In genomic region chr1:226702318-226702956, GRCh38 we compare ENCODE assay signal across 8 cellular contexts. TPM values are rescaled to one million over a fixed set of nuclear protein-coding genes. Genes with fewer than 3 reads are reported as not detected.
DNase-seq lines count a peak whose midpoint lies in the region; ATAC-seq and TF ChIP-seq lines count a peak whose summit lies in the region.

No MANE protein-coding gene starts in this region.

- H3K36me3 ChIP-seq in SU-DHL-6 (ENCODE audit: low read length): no peaks in the 10 kb centered on the region
- no peaks in the 10 kb centered on the region for H3K36me3 ChIP-seq in psoas muscle (ENCODE audit: insufficient read depth in 1 of 2, low read depth in 1 of 2)

- WGBS in psoas muscle, 3 donors: 24 to 34% (median 32%) methylated on average over 12 of the region's 12 CpGs

- TF ChIP-seq CTCF in SU-DHL-6 (IDR thresholded peaks at IDR 0.05; ENCODE audit: insufficient read depth, low read length, poor library complexity, severe bottlenecking) (no peak), fibroblast of pulmonary artery (IDR thresholded peaks at IDR 0.05; ENCODE audit: low read length, missing control alignments) (no peak), psoas muscle (IDR thresholded peaks at IDR 0.05) (no peak), omental fat pad (IDR thresholded peaks at IDR 0.05) (no peak)

- DNase-seq in NCI-H2171 treated with DMSO at 0.1 percent for 48 hours (lab: John Stamatoyannopoulos, UW) (peak; percentile 9), NCI-H2171 (lab: John Stamatoyannopoulos, UW) (no peak), fibroblast of pulmonary artery (ENCODE audit: low read depth) (peak; percentile 53), psoas muscle (no peak), omental fat pad (ENCODE audit: low spot score) (no peak), NCI-H524 treated with DMSO at 0.1 percent for 48 hours (lab: John Stamatoyannopoulos, UW) (no peak)
- DNase-seq in stimulated activated CD4-positive, alpha-beta T cell treated with anti-CD3 and anti-CD28 coated beads, Interleukin-1b, Interleukin-23, amount 100 ng/mL, for 48 hours: no peak

- peak overlapping the region; percentile 93 for H3K4me2 ChIP-seq in SU-DHL-6 (ENCODE audit: low read depth, low read length, poor library complexity, severe bottlenecking)

- H3F3A ChIP-seq in SU-DHL-6 (ENCODE audit: insufficient read depth): peaks cover 10% of the 10 kb centered on the region

- ATAC-seq in psoas muscle (peak; percentile 83 to 90 (median 87)), omental fat pad (ENCODE audit: low FRiP score) (no peak)

- no peaks in the 10 kb centered on the region for H3K27me3 ChIP-seq in SU-DHL-6 (ENCODE audit: low read length)
- no peaks in the 10 kb centered on the region for H3K27me3 ChIP-seq in psoas muscle (ENCODE audit: insufficient read depth in 3 of 3, low read length in 2 of 3)

- peak overlapping the region; percentile 71 for H3K27ac ChIP-seq in SU-DHL-6 (ENCODE audit: low read depth, low read length)
- peak overlapping the region; percentile 99 for H3K27ac ChIP-seq in psoas muscle

- H3K9me3 ChIP-seq in SU-DHL-6 (ENCODE audit: insufficient read depth, low read length) (no peaks in the 10 kb centered on the region), psoas muscle (no peaks in the 10 kb centered on the region)

- peak overlapping the region; percentile 66 for H3K9ac ChIP-seq in SU-DHL-6 (ENCODE audit: low read length)

- H3K9me2 ChIP-seq in SU-DHL-6 (replicated peaks; ENCODE audit: insufficient read depth, low read length): no peaks in the 10 kb centered on the region

- H3K4me1 ChIP-seq in psoas muscle: peaks cover 49% of the 10 kb centered on the region

- peak overlapping the region; percentile 58 for H3K4me3 ChIP-seq in SU-DHL-6 (ENCODE audit: insufficient read depth, low read length, poor library complexity, severe bottlenecking)
- H3K4me3 ChIP-seq in fibroblast of pulmonary artery (replicated peaks; ENCODE audit: low read depth, low read length): peak overlapping the region; percentile 57
- H3K4me3 ChIP-seq in psoas muscle: peak overlapping the region; percentile 84

- H4K20me1 ChIP-seq in SU-DHL-6 (ENCODE audit: low read depth, low read length): no peaks in the 10 kb centered on the region

- H3K79me2 ChIP-seq in SU-DHL-6 (ENCODE audit: insufficient read depth, low read length): peaks cover 16% of the 10 kb centered on the region; the same call in 1 of the 2 replicates

- no peak overlapping the region for H2AFZ ChIP-seq in SU-DHL-6 (ENCODE audit: low read depth, low read length, severe bottlenecking)

- intact Hi-C loops in psoas muscle (cut with DNase I): loop anchor here (2.0 to 5.0 kb wide), 3 partner anchors 24 to 40 kb away; partner anchors contain the start of gene ITPKB (in 2 of the 2)

RNA-seq across cellular contexts. Expression of gene ITPKB, which starts 36.6 kb away (rescaled TPM):
- total RNA-seq in psoas muscle (10 to 100 TPM in 3 of 4 donors, 1 to 10 TPM in 1; 7.7 to 14.1 (median 12.3) TPM), omental fat pad (10 to 100 TPM; 22.2 to 68.6 (median 31.5) TPM)
- 1 to 10 TPM; 3.9 to 8.9 (median 8.4) TPM for polyA plus RNA-seq in psoas muscle

Comparison
In these comparisons a context has a peak if more than half of its experiments do, and no peak if none do; other contexts are left out.
1. DNase-seq: peak in NCI-H2171 treated with DMSO at 0.1 percent for 48 hours (single experiment) and fibroblast of pulmonary artery (single experiment); none in NCI-H2171 (single experiment), psoas muscle (0 of 2), omental fat pad (single experiment), stimulated activated CD4-positive, alpha-beta T cell treated with anti-CD3 and anti-CD28 coated beads, Interleukin-1b, Interleukin-23, amount 100 ng/mL, for 48 hours (single experiment) and NCI-H524 treated with DMSO at 0.1 percent for 48 hours (single experiment).
2. Peak in every context shown above with its lines, with median percentiles within 50 percentile points of each other: H3K4me3 ChIP-seq.